ENCODE assay signal across 16 cellular contexts in genomic region chr7:114109299-114109698, GRCh38.
"Had no signal": no experiment of that assay in that cellular context is flagged by ENCODE, and none has a peak within 500 bp of the region (broad histone marks: within the 10 kb centered on the region; RNA-seq: fewer than 3 reads in every experiment).

No MANE protein-coding gene starts in this region.

- H3K27ac ChIP-seq: left lung, skin epidermis, transverse colon had no signal

- H3K4me1 ChIP-seq: left lung had no signal

- H3K4me3 ChIP-seq: left lung, skin epidermis, transverse colon had no signal

- DNase-seq: activated CD4-positive, alpha-beta T cell treated with anti-CD3 and anti-CD28 coated beads, Interleukin-2, amount 10 ng/mL, durations not matched to agents 24 days and 14 days; activated CD8-positive, alpha-beta memory T cell treated with anti-CD3 and anti-CD28 coated beads, Interleukin-2, amount 50 U/mL, for 4 hours; activated CD8-positive, alpha-beta T cell treated with anti-CD3 and anti-CD28 coated beads, Interleukin-2, amount 10 ng/mL, durations not matched to agents 7 days and 5 days; activated effector memory CD4-positive, alpha-beta T cell treated with anti-CD3 and anti-CD28 coated beads, Interleukin-2, amount 50 U/mL, for 16 hours; activated T-cell treated with anti-CD3 and anti-CD28 coated beads, Interleukin-2, amount 50 U/mL, for 48 hours; effector CD8-positive, alpha-beta T cell; left lung; stimulated activated CD4-positive, alpha-beta T cell treated with anti-CD3 and anti-CD28 coated beads, Interleukin-4, amount 100 ng/mL, for 4 hours; stimulated activated naive CD8-positive, alpha-beta T cell treated with anti-CD3 and anti-CD28 coated beads, Interleukin-15, Interleukin-2, amounts not matched to agents 100 U/mL and 50 U/mL, for 24 hours; T-helper 2 cell; transverse colon had no signal

- H3K36me3 ChIP-seq: left lung, transverse colon had no signal

- H3K27me3 ChIP-seq: left lung, transverse colon had no signal

- H3K9me3 ChIP-seq: left lung, transverse colon had no signal

- FAIRE-seq: endothelial cell of umbilical vein, keratinocyte had no signal

- ATAC-seq: activated CD8-positive, alpha-beta T cell treated with anti-CD3 and anti-CD28 coated beads, Interleukin-2, amount 10 ng/mL, durations not matched to agents 7 days and 5 days; left lung; natural killer cell treated with Interleukin-12 subunit alpha and Interleukin-12 subunit beta and Interleukin-15 and Interleukin-18, amount 100 ng/mL, for 72 hours; stimulated activated naive CD8-positive, alpha-beta T cell treated with anti-CD3 and anti-CD28 coated beads, Interleukin-15, Interleukin-2, amounts not matched to agents 100 U/mL and 50 U/mL, for 24 hours; WTC11 had no signal
